In genomic region chr19:21604351-21604926, GRCh38 we compare ENCODE assay signal across 8 cellular contexts.
A peak's percentile ranks its signal among the peaks of the same experiment; 100 is the strongest.
DNase-seq lines count a peak whose midpoint lies in the region; TF ChIP-seq lines count a peak whose summit lies in the region.

No MANE protein-coding gene starts in this region.

- in situ Hi-C loops in KBM-7 (cut with MboI; ENCODE audit: low pct_unique_long_range_greater_than_20kb, low sequenced_read_pairs): no loop called here

- H3K79me2 ChIP-seq in MM.1S (ENCODE audit: low read length): no peaks in the 10 kb centered on the region

- H3K36me3 ChIP-seq in ascending aorta: no peaks in the 10 kb centered on the region
- H3K36me3 ChIP-seq in MM.1S (replicated peaks; ENCODE audit: insufficient read depth, low read length): no peaks in the 10 kb centered on the region

- peak; percentile 15 for DNase-seq in CD1c-positive myeloid dendritic cell (ENCODE audit: extremely low spot score)
- peak; percentile 19 for DNase-seq in KBM-7
- no peak for DNase-seq in ascending aorta (ENCODE audit: low spot score in 2 of 2)
- DNase-seq in inferior parietal cortex (ENCODE audit: extremely low spot score): peak; percentile 15
- DNase-seq in smooth muscle cell of the brain vasculature (ENCODE audit: low read depth, low spot score): peak; percentile 9
- DNase-seq in MM.1S: no peak
- DNase-seq in SK-N-DZ (ENCODE audit: low spot score): no peak
- no peak for DNase-seq in NCI-H2081 (lab: John Stamatoyannopoulos, UW)

- no peak overlapping the region for H3K9ac ChIP-seq in MM.1S (ENCODE audit: low read length)

- H3K4me1 ChIP-seq in ascending aorta (peaks cover 0 to 4% of the 10 kb centered on the region in 2 donors), MM.1S (ENCODE audit: low read length) (no peaks in the 10 kb centered on the region)

- no peaks in the 10 kb centered on the region for H4K20me1 ChIP-seq in MM.1S (ENCODE audit: insufficient read depth, low read length)

- no peak overlapping the region for H2AFZ ChIP-seq in MM.1S (ENCODE audit: low read length)

- H3K4me3 ChIP-seq in ascending aorta (peak overlapping the region; percentile 32 to 69), MM.1S (ENCODE audit: low read length) (no peak overlapping the region)

- no peak overlapping the region for H3K4me2 ChIP-seq in MM.1S (ENCODE audit: low read depth, low read length)

- TF ChIP-seq CTCF in ascending aorta (IDR thresholded peaks at IDR 0.05) (no peak), MM.1S (IDR thresholded peaks at IDR 0.05; ENCODE audit: low read length) (no peak)

- H3K27me3 ChIP-seq in ascending aorta (no peaks in the 10 kb centered on the region), MM.1S (replicated peaks; ENCODE audit: insufficient read depth, low read length) (no peaks in the 10 kb centered on the region)

- H3K27ac ChIP-seq in ascending aorta (peak overlapping the region; percentile 44 to 75), MM.1S (ENCODE audit: low read length) (no peak overlapping the region)

- H3F3A ChIP-seq in MM.1S (ENCODE audit: insufficient read depth, low read length): no peaks in the 10 kb centered on the region

- intact Hi-C loops in ascending aorta (cut with DNase I): no loop called here

- no peaks in the 10 kb centered on the region for H3K9me2 ChIP-seq in MM.1S (replicated peaks; ENCODE audit: insufficient read depth, low read length)

- H3K9me3 ChIP-seq in ascending aorta (no peaks in the 10 kb centered on the region), MM.1S (replicated peaks; ENCODE audit: insufficient read depth, low read length) (no peaks in the 10 kb centered on the region)

Comparison
In these comparisons a context has a peak if more than half of its experiments do, and no peak if none do; other contexts are left out.
1. DNase-seq: peak in CD1c-positive myeloid dendritic cell (single experiment), KBM-7 (single experiment), inferior parietal cortex (single experiment) and smooth muscle cell of the brain vasculature (single experiment); none in ascending aorta (0 of 2), MM.1S (single experiment), SK-N-DZ (single experiment) and NCI-H2081 (0 of 2).